1 cellular context compared by ENCODE assay signal in genomic region chr10:73772280-73773151, GRCh38.
A peak's percentile ranks its signal among the peaks of the same experiment; 100 is the strongest.
TF ChIP-seq lines count a peak whose summit lies in the region.

No MANE protein-coding gene starts in this region.

TF ChIP-seq in HEK293, 187 proteins besides CTCF, POLR2A, EP300 and RAD21 (continued from another document and continues in another):
- TF ChIP-seq PRDM4 (tag by site-specific recombination; IDR thresholded peaks at IDR 0.05) (no peak), REST (tag by site-specific recombination; IDR thresholded peaks at IDR 0.05) (0 out of 2 replicates have a peak, but pooled peaks have one; percentile 48), ZBTB44 (tag by site-specific recombination; IDR thresholded peaks at IDR 0.05) (no peak), INSM2 (tag by site-specific recombination; IDR thresholded peaks at IDR 0.05) (peak; percentile 72), ZNF560 (tag by site-specific recombination; IDR thresholded peaks at IDR 0.05; ENCODE audit: borderline replicate concordance) (no peak), ZNF670 (tag by site-specific recombination; IDR thresholded peaks at IDR 0.05; ENCODE audit: low read depth) (no peak), EGR2 (tag by site-specific recombination; IDR thresholded peaks at IDR 0.05; ENCODE audit: low read depth) (peak; percentile 98), ZBTB26 (tag by site-specific recombination; optimal IDR thresholded peaks at IDR 0.05) (peak; percentile 100), IKZF3 (tag by site-specific recombination; IDR thresholded peaks at IDR 0.05) (peak; percentile 76), ZNF654 (tag by site-specific recombination; IDR thresholded peaks at IDR 0.05; ENCODE audit: low read depth) (no peak), ZBTB48 (tag by site-specific recombination; IDR thresholded peaks at IDR 0.05) (peak; percentile 68), ZNF623 (tag by site-specific recombination; IDR thresholded peaks at IDR 0.05) (no peak), ZNF324 (tag by site-specific recombination; IDR thresholded peaks at IDR 0.05) (peak; percentile 85), ZFHX2 (tag by site-specific recombination; conservative IDR thresholded peaks at IDR 0.05) (peak; percentile 99), MZF1 (tag by site-specific recombination; IDR thresholded peaks at IDR 0.05; ENCODE audit: borderline replicate concordance) (0 out of 2 replicates have a peak, but pooled peaks have one; percentile 28), ZNF701 (tag by site-specific recombination; IDR thresholded peaks at IDR 0.05) (no peak), ZFP37 (tag by site-specific recombination; IDR thresholded peaks at IDR 0.05) (peak; percentile 72; the same call in 1 of the 2 replicates), ZEB2 (tag by site-specific recombination; IDR thresholded peaks at IDR 0.05) (peak; percentile 95), ZNF292 (tag by site-specific recombination; IDR thresholded peaks at IDR 0.05; ENCODE audit: borderline replicate concordance, low read depth) (no peak), BCL6B (tag by site-specific recombination; IDR thresholded peaks at IDR 0.05) (no peak), MYNN (tag by site-specific recombination; IDR thresholded peaks at IDR 0.05; ENCODE audit: borderline replicate concordance) (peak; percentile 56; the same call in 1 of the 2 replicates), ZBTB17 (tag by site-specific recombination; IDR thresholded peaks at IDR 0.05) (peak; percentile 94), ZBTB8A (tag by site-specific recombination; IDR thresholded peaks at IDR 0.05) (peak; percentile 75), ZNF2 (tag by site-specific recombination; IDR thresholded peaks at IDR 0.05) (0 out of 2 replicates have a peak, but pooled peaks have one; percentile 65), ZNF600 (tag by site-specific recombination; IDR thresholded peaks at IDR 0.05) (peak; percentile 76), ZNF391 (tag by site-specific recombination; IDR thresholded peaks at IDR 0.05; ENCODE audit: borderline replicate concordance, low read depth) (peak; percentile 51; the same call in 1 of the 2 replicates), ZNF362 (tag by site-specific recombination; IDR thresholded peaks at IDR 0.05) (no peak), ZNF416 (tag by site-specific recombination; IDR thresholded peaks at IDR 0.05) (no peak), ZXDB (tag by site-specific recombination; IDR thresholded peaks at IDR 0.05) (peak; percentile 87), ZNF514 (tag by site-specific recombination; IDR thresholded peaks at IDR 0.05) (no peak), GFI1B (tag by site-specific recombination; IDR thresholded peaks at IDR 0.05) (no peak), ZNF473 (tag by site-specific recombination; IDR thresholded peaks at IDR 0.05) (no peak), REPIN1 (tag by site-specific recombination; IDR thresholded peaks at IDR 0.05; ENCODE audit: low read depth) (no peak), TCF7L2 (IDR thresholded peaks at IDR 0.05; ENCODE audit: borderline replicate concordance, low read depth, low read length) (no peak), ZNF280D (tag by site-specific recombination; IDR thresholded peaks at IDR 0.05) (no peak), ZNF692 (tag by site-specific recombination; IDR thresholded peaks at IDR 0.05) (peak; percentile 77), ZNF311 (tag by site-specific recombination; IDR thresholded peaks at IDR 0.05; ENCODE audit: borderline replicate concordance) (no peak), BCL11B (tag by site-specific recombination; IDR thresholded peaks at IDR 0.05; ENCODE audit: low read depth) (0 out of 2 replicates have a peak, but pooled peaks have one; percentile 81), ZNF843 (tag by site-specific recombination; IDR thresholded peaks at IDR 0.05) (peak; percentile 67; the same call in 1 of the 2 replicates), PRDM6 (tag by site-specific recombination; IDR thresholded peaks at IDR 0.05) (no peak), ZFP69B (tag by site-specific recombination; IDR thresholded peaks at IDR 0.05) (peak; percentile 52), ZNF350 (tag by site-specific recombination; IDR thresholded peaks at IDR 0.05) (no peak)
